In the genomic region with DNA sequence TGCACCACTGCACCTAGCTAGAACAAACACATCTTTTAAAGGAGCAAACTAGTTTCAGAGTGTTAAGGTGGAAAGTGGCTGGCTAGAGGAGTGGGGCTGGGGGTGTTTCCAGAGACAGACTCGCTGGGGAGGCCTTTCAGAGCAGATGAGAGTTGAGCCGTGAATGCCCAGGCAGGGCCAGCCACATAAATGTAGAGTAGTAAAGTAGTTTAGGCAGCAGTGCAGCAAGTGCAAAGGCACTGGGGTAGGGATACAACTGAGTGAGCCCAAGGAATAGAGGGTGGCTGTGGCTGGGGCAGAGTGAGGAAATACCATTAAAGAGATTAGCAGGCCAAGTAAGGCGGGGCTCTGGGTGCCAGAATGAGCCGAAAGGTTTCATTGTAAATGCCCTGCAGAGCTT, we compare ENCODE assay signal across 31 cellular contexts.
DNase-seq lines count a peak whose midpoint lies in the region; ATAC-seq, FAIRE-seq and TF ChIP-seq lines count a peak whose summit lies in the region.
"Had no signal": no experiment of that assay in that cellular context is flagged by ENCODE, and none has a peak within 500 bp of the region (broad histone marks: within the 10 kb centered on the region; RNA-seq: fewer than 3 reads in every experiment).

No MANE protein-coding gene starts in this region.

- H3K18ac ChIP-seq in H1 (ENCODE audit: extremely low read depth, low read length): no peak overlapping the region

- H3K23ac ChIP-seq in H1 (ENCODE audit: insufficient read length): no peak overlapping the region

- DNase-seq in GM23248: no peak
- peak; percentile 25 for DNase-seq in RPMI7951 (ENCODE audit: low read depth)
- no peak for DNase-seq in H1 (ENCODE audit: low read depth in 1 of 2, low spot score in 2 of 2)
- no peak for DNase-seq in osteoblast (ENCODE audit: insufficient read length, low spot score, missing footprints)
- DNase-seq in stimulated activated CD8-positive, alpha-beta memory T cell treated with anti-CD3 and anti-CD28 coated beads, Interleukin-4, amount 100 ng/mL, for 48 hours: no peak
- no peak for DNase-seq in NCI-H446 (lab: John Stamatoyannopoulos, UW)
- no peak for DNase-seq in DMS153 (lab: John Stamatoyannopoulos, UW)
- DNase-seq: activated CD4-positive, alpha-beta T cell treated with anti-CD3 and anti-CD28 coated beads, Interleukin-2, amount 10 ng/mL, durations not matched to agents 24 days and 14 days; activated effector memory CD4-positive, alpha-beta T cell treated with anti-CD3 and anti-CD28 coated beads, Interleukin-2, amount 50 U/mL, for 16 hours; activated naive CD8-positive, alpha-beta T cell treated with anti-CD3 and anti-CD28 coated beads, Interleukin-2, amount 10 ng/mL, durations not matched to agents 7 days and 5 days; activated T-cell treated with anti-CD3 and anti-CD28 coated beads, Interleukin-2, amount 50 U/mL, for 1 hour; BE2C; effector CD8-positive, alpha-beta T cell; head of caudate nucleus; MM.1S; NCI-H1105 treated with DMSO at 0.1 percent for 48 hours; NCI-H1930; NCI-H526 treated with DMSO at 0.1 percent for 48 hours; PC-9; SHP77 treated with DMSO at 0.1 percent for 48 hours; T-helper 9 cell; WERI-Rb-1 had no signal

- H4K91ac ChIP-seq in H1 (replicated peaks; ENCODE audit: insufficient read length, low read length): no peak overlapping the region

- POLR2A ChIA-PET in H1 (lab: Charles Lee; ENCODE audit: partially characterized antibody): no interaction called here

- H3K9ac ChIP-seq in GM23248 (no peak overlapping the region), H1 (replicated peaks in 1 of 4; ENCODE audit: extremely low read depth in 1 of 4, low read depth in 3 of 4, low read length in 3 of 4) (no peak overlapping the region)
- H3K9ac ChIP-seq: KMS-11 had no signal

- TF ChIP-seq CTCF in H1 (IDR thresholded peaks at IDR 0.05; ENCODE audit: control extremely low read depth in 1 of 3, insufficient read depth in 1 of 3, low read depth in 1 of 3, low read length in 3 of 3) (no peak), osteoblast (IDR thresholded peaks at IDR 0.05; ENCODE audit: extremely low read depth, low read depth, low read length) (no peak)

- H4K20me1 ChIP-seq in GM23248 (ENCODE audit: insufficient read depth) (no peaks in the 10 kb centered on the region), H1 (replicated peaks in 1 of 2; ENCODE audit: control insufficient read depth in 1 of 2, insufficient read depth in 2 of 2, low read length in 2 of 2) (no peaks in the 10 kb centered on the region), osteoblast (ENCODE audit: insufficient read depth, low read length) (no peaks in the 10 kb centered on the region)

- H2BK5ac ChIP-seq in H1 (ENCODE audit: low read depth, low read length): no peak overlapping the region

- H3K56ac ChIP-seq in H1 (replicated peaks; ENCODE audit: insufficient read length, low read depth, low read length): no peak overlapping the region

- H2BK15ac ChIP-seq in H1 (ENCODE audit: low read length): no peak overlapping the region

- CTCF ChIA-PET in H1 (lab: Charles Lee; ENCODE audit: partially characterized antibody): interaction anchor here (0.7 to 1.5 kb wide), 5 partner anchors 9 to 172 kb away, joined by 3 to 5 read pairs (median 4); no protein-coding TSS in a partner anchor

- peaks cover 15% of the 10 kb centered on the region for H3F3A ChIP-seq in GM23248 (ENCODE audit: insufficient read depth)

- H3K27ac ChIP-seq in GM23248: peak overlapping the region; percentile 55
- H3K27ac ChIP-seq in H1 (ENCODE audit: low read depth, low read length): no peak overlapping the region
- peak overlapping the region; percentile 58 for H3K27ac ChIP-seq in osteoblast (ENCODE audit: low read depth, low read length)
- H3K27ac ChIP-seq: cardiac muscle cell, coronary artery, KMS-11, neutrophil, PC-9, prostate gland, WERI-Rb-1 had no signal

- H3K79me1 ChIP-seq in H1 (ENCODE audit: low read depth, low read length): no peaks in the 10 kb centered on the region

- H3K36me3 ChIP-seq in GM23248 (ENCODE audit: low read depth) (no peaks in the 10 kb centered on the region), H1 (ENCODE audit: control insufficient read depth in 2 of 4, insufficient read depth in 4 of 4, low read length in 3 of 4) (no peaks in the 10 kb centered on the region), osteoblast (ENCODE audit: insufficient read depth, low read length) (no peaks in the 10 kb centered on the region)
- H3K36me3 ChIP-seq: ascending aorta, BE2C, cardiac muscle cell, prostate gland, WERI-Rb-1 had no signal

- no peak for FAIRE-seq in H1 (lab: Jason Lieb, UNC)
- FAIRE-seq: HTR-8/SVneo had no signal

- no peaks in the 10 kb centered on the region for H3K79me2 ChIP-seq in GM23248 (ENCODE audit: insufficient read depth)
- H3K79me2 ChIP-seq in H1 (ENCODE audit: control insufficient read depth in 1 of 2, insufficient read depth in 2 of 2, low read length in 2 of 2): no peaks in the 10 kb centered on the region
- no peaks in the 10 kb centered on the region for H3K79me2 ChIP-seq in osteoblast (ENCODE audit: insufficient read depth, low read length)

- H3K4me1 ChIP-seq in GM23248 (ENCODE audit: insufficient read depth) (peaks cover 38% of the 10 kb centered on the region), H1 (replicated peaks in 1 of 4; ENCODE audit: control insufficient read depth in 3 of 4, insufficient read depth in 4 of 4, low read length in 3 of 4) (peaks cover 0 to 5% (median 2%) of the 10 kb centered on the region in 4 experiments; a peak in 4 of 7 replicates), osteoblast (ENCODE audit: insufficient read depth, low read length) (peaks cover 22% of the 10 kb centered on the region)
- H3K4me1 ChIP-seq: prostate gland had no signal

- no peak overlapping the region for H3K14ac ChIP-seq in H1 (ENCODE audit: insufficient read length)

- no peak overlapping the region for H2AFZ ChIP-seq in GM23248
- H2AFZ ChIP-seq in H1 (ENCODE audit: low read length): no peak overlapping the region
- no peak overlapping the region for H2AFZ ChIP-seq in osteoblast (ENCODE audit: low read length)
- H2AFZ ChIP-seq: PC-9 had no signal

- H3K4me2 ChIP-seq in GM23248 (ENCODE audit: unreplicated experiment) (no peak overlapping the region), H1 (ENCODE audit: insufficient read depth in 1 of 2, low read depth in 2 of 2, low read length in 2 of 2) (no peak overlapping the region), osteoblast (ENCODE audit: insufficient read depth, low read length) (no peak overlapping the region)
- H3K4me2 ChIP-seq: KMS-11, PC-9 had no signal

- H3K4me3 ChIP-seq in GM23248 (no peak overlapping the region), H1 (ENCODE audit: extremely low read depth in 1 of 4, insufficient read depth in 2 of 4, low read depth in 3 of 4, low read length in 4 of 4) (no peak overlapping the region), osteoblast (ENCODE audit: insufficient read depth, low read length) (no peak overlapping the region)
- H3K4me3 ChIP-seq: ascending aorta, cardiac muscle cell, coronary artery, PC-9, prostate gland had no signal

- in situ Hi-C loops in GM23248 (cut with MboI): no loop called here

- no peak overlapping the region for H3K4ac ChIP-seq in H1 (replicated peaks; ENCODE audit: insufficient read length, low read depth, low read length)

- no peak for TF ChIP-seq POLR2A in H1 (IDR thresholded peaks at IDR 0.05; ENCODE audit: control extremely low read depth in 1 of 2, low read depth in 2 of 2, low read length in 2 of 2)

- TF ChIP-seq RAD21 in H1 (IDR thresholded peaks at IDR 0.05 in 1 of 2, conservative IDR thresholded peaks at IDR 0.05 in 1 of 2; ENCODE audit: low read depth in 2 of 2, low read length in 2 of 2): no peak

- H3K23me2 ChIP-seq in H1 (ENCODE audit: low read depth, low read length): no peaks in the 10 kb centered on the region

- no peak for TF ChIP-seq EP300 in H1 (IDR thresholded peaks at IDR 0.05; ENCODE audit: borderline replicate concordance in 1 of 2, low read depth in 2 of 2, low read length in 2 of 2)

- H3K9me2 ChIP-seq in GM23248 (ENCODE audit: insufficient read depth): no peaks in the 10 kb centered on the region

- H2BK12ac ChIP-seq in H1 (ENCODE audit: low read depth, low read length): no peak overlapping the region

- H3K9me3 ChIP-seq in GM23248 (ENCODE audit: low read depth) (no peaks in the 10 kb centered on the region), H1 (ENCODE audit: insufficient read depth in 2 of 2, low read depth in 1 of 2, low read length in 1 of 2) (no peaks in the 10 kb centered on the region), osteoblast (ENCODE audit: low read depth, low read length) (no peaks in the 10 kb centered on the region)
- H3K9me3 ChIP-seq: ascending aorta, BE2C, neutrophil, prostate gland had no signal

- no peak overlapping the region for H2BK120ac ChIP-seq in H1 (replicated peaks; ENCODE audit: low read depth, low read length)

- no peak overlapping the region for H2BK20ac ChIP-seq in H1 (ENCODE audit: low read length)

- 91 to 92% methylated on average over 4 of the region's 4 CpGs for WGBS in GM23248 (ENCODE audit: low coverage in 1 of 2, low lambda C conversion rate in 2 of 2, missing lambda C conversion rate in 2 of 2), 2 experiments
- WGBS in H1 (ENCODE audit: extremely low coverage in 1 of 2, insufficient coverage in 1 of 2, insufficient read length in 1 of 2, insufficient replicate concordance in 2 of 2, low coverage in 1 of 2, low lambda C conversion rate in 2 of 2, missing lambda C conversion rate in 1 of 2), 2 experiments: 95% methylated on average over 4 of the region's 4 CpGs; no CpG with 5 or more reads in 1 of the 2 experiments

- H4K8ac ChIP-seq in H1 (ENCODE audit: extremely low read depth, insufficient read depth, low read length): no peak overlapping the region

- H2AK5ac ChIP-seq in H1 (ENCODE audit: low read depth, low read length): no peak overlapping the region

- H3K27me3 ChIP-seq in GM23248 (replicated peaks; ENCODE audit: insufficient read depth) (no peaks in the 10 kb centered on the region), H1 (replicated peaks in 1 of 4; ENCODE audit: control insufficient read depth in 3 of 4, extremely low read depth in 1 of 4, insufficient read depth in 3 of 4, low read length in 3 of 4) (peaks cover 0 to 3% (median 0%) of the 10 kb centered on the region in 4 experiments; a peak in 1 of 7 replicates), osteoblast (ENCODE audit: insufficient read depth, low read length) (no peaks in the 10 kb centered on the region)
- H3K27me3 ChIP-seq: ascending aorta, BE2C, cardiac muscle cell, neutrophil had no signal

- no peak overlapping the region for H4K5ac ChIP-seq in H1 (ENCODE audit: insufficient read length, low read depth, low read length)

- no peak for ATAC-seq in GM21576 (IDR thresholded peaks at IDR 0.05; ENCODE audit: unreplicated experiment)
- ATAC-seq: stimulated activated memory B cell treated with anti-CD40 and anti-IgM and Interleukin-4, amounts not matched to agents 10 μg/mL and 1 μg/mL and 100 μg/mL, for 72 hours had no signal

TF ChIP-seq in H1, 55 proteins besides CTCF, POLR2A, EP300 and RAD21 (continues in another document):
- TF ChIP-seq KDM1A (IDR thresholded peaks at IDR 0.05; ENCODE audit: borderline replicate concordance, low read length): peak; percentile 69; the same call in 1 of the 2 replicates
